ENCODE assay signal across 9 cellular contexts in the genomic region with DNA sequence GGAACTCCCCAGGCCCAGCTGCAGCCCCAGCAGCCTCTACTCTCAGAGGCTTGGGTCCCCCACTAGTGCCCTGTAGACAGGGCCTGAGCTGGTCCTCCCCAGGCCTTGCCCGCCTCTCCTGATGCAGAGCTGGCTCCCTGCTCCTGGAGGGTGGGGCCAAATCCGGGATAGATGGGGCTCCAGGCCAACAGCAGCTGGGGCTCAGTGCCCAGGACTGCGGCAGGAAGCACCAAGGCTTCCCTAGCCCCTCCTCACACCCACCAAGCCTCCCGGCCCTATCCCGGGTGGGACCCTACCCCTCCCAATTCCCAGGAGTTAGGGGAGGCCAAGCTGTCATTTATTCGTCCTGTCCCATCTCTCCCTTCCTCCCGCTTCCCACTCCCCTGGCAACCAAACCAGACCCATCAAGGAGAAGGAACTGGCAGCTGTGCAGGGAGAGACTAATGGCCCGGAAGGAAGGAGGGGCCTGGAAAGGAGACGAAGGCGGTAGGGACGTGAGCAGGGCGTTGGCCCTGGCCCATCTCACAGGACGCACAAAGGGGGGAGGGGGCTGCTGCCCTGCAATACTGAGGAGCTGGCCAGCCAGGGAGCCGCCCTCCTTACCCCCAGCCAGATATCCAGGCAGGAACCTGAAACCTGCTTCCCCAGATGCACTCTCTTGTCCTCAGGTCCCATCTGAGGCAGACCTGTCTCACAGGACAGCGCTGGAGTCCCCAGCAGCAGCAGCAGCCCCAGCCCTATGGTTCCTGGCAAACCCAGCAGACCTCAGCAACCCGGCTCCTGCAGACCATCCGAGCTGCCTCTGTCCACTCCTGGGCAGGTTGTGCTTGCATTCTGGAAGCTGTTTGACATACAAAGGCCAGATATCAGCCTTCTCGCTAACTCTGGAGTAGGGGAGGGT. TPM values are rescaled to one million over a fixed set of nuclear protein-coding genes. Genes with fewer than 3 reads are reported as not detected.
A peak's percentile ranks its signal among the peaks of the same experiment; 100 is the strongest.
DNase-seq lines count a peak whose midpoint lies in the region; ATAC-seq and TF ChIP-seq lines count a peak whose summit lies in the region.
"Had no signal": no experiment of that assay in that cellular context is flagged by ENCODE, and none has a peak within 500 bp of the region (broad histone marks: within the 10 kb centered on the region; RNA-seq: fewer than 3 reads in every experiment).

No MANE protein-coding gene starts in this region.

- peaks cover 25% of the 10 kb centered on the region for H3K4me1 ChIP-seq in GM23338 (ENCODE audit: insufficient read depth)
- H3K4me1 ChIP-seq in gastroesophageal sphincter: peaks cover 0 to 45% (median 23%) of the 10 kb centered on the region in 3 donors
- H3K4me1 ChIP-seq in ovary (ENCODE audit: insufficient read depth): peaks cover 8% of the 10 kb centered on the region

- H3K27ac Mint-ChIP-seq in GM23338 (no peak overlapping the region), immature natural killer cell (no peak overlapping the region)

- H2AFZ ChIP-seq in GM23338: peak overlapping the region; percentile 74

- intact Hi-C loops in ovary (cut with DNase I): loop anchor here in 2 of 4 donors (10.0 kb wide), 1 partner anchor 221 kb away; no protein-coding TSS in a partner anchor

- H3K9me3 Mint-ChIP-seq in GM23338 (no peaks in the 10 kb centered on the region), immature natural killer cell (no peaks in the 10 kb centered on the region)

- H3K36me3 Mint-ChIP-seq in GM23338 (ENCODE audit: low read depth): no peaks in the 10 kb centered on the region
- no peaks in the 10 kb centered on the region for H3K36me3 Mint-ChIP-seq in immature natural killer cell

- TF ChIP-seq EP300 in gastroesophageal sphincter (IDR thresholded peaks at IDR 0.05): no peak
- TF ChIP-seq EP300 in ovary (IDR thresholded peaks at IDR 0.05): no peak

- TF ChIP-seq POLR2A in gastroesophageal sphincter (IDR thresholded peaks at IDR 0.05) (no peak), ovary (IDR thresholded peaks at IDR 0.05) (no peak)

- H3K27me3 ChIP-seq in GM23338 (ENCODE audit: insufficient read depth) (peaks cover 98% of the 10 kb centered on the region), gastroesophageal sphincter (peaks cover 54% of the 10 kb centered on the region), ovary (peaks cover 5% of the 10 kb centered on the region)

- peaks cover 9% of the 10 kb centered on the region; the same call in 1 of the 2 replicates for H3F3A ChIP-seq in GM23338 (replicated peaks; ENCODE audit: low read depth)

- H3K4me3 Mint-ChIP-seq in GM23338 (peak overlapping the region; percentile 57), immature natural killer cell (no peak overlapping the region)

- H3K9me3 ChIP-seq in gastroesophageal sphincter (no peaks in the 10 kb centered on the region), ovary (no peaks in the 10 kb centered on the region)

- H3K27me3 Mint-ChIP-seq in GM23338 (ENCODE audit: insufficient read depth, low read depth, poor library complexity) (peaks cover 85% of the 10 kb centered on the region), immature natural killer cell (ENCODE audit: low read depth in 3 of 3) (peaks cover 6 to 16% (median 12%) of the 10 kb centered on the region in 3 donors)

- WGBS in gastroesophageal sphincter (ENCODE audit: low coverage in 1 of 2), 2 donors: 29 to 41% methylated on average over 5 to 8 of the region's 18 CpGs
- 19 to 27% (median 20%) methylated on average over 18 of the region's 18 CpGs for WGBS in ovary, 3 donors

- no peaks in the 10 kb centered on the region for H3K79me2 ChIP-seq in GM23338 (replicated peaks; ENCODE audit: insufficient read depth)

- DNase-seq in GM23338 (ENCODE audit: low spot score) (peak; percentile 72), NCI-H510A (lab: John Stamatoyannopoulos, UW) (peak; percentile 18), ovary (peak in 4 of 5 donors; percentile 33 to 71 (median 44)), immature natural killer cell (no peak), HEK293T (ENCODE audit: extremely low spot score) (no peak), DMS53 treated with DMSO at 0.1 percent for 48 hours (lab: John Stamatoyannopoulos, UW; ENCODE audit: unreplicated experiment) (no peak), AG08395 (ENCODE audit: low spot score) (no peak)

- CTCF ChIA-PET in HEK293T (lab: Yijun Ruan, JAX): interaction anchor here (0.8 to 3.0 kb wide), 11 partner anchors 9 to 220 kb away, joined by 3 to 12 read pairs (median 4); partner anchors contain the start of genes C1QL4 and DNAJC22

- POLR2A ChIA-PET in HEK293T (lab: Yijun Ruan, JAX): interaction anchor here (0.9 to 2.9 kb wide), 7 partner anchors 29 to 163 kb away, joined by 3 to 15 read pairs (median 6); partner anchors contain the start of genes DNAJC22, SPATS2, TROAP and TUBA1B

- H3K4me1 Mint-ChIP-seq in GM23338 (peaks cover 19% of the 10 kb centered on the region; the same call in 2 of the 3 replicates), immature natural killer cell (peaks cover 0 to 7% of the 10 kb centered on the region in 2 donors)

- no peaks in the 10 kb centered on the region for H3K36me3 ChIP-seq in GM23338 (ENCODE audit: insufficient read depth)
- H3K36me3 ChIP-seq in gastroesophageal sphincter: no peaks in the 10 kb centered on the region
- no peaks in the 10 kb centered on the region for H3K36me3 ChIP-seq in ovary

- TF ChIP-seq CTCF in GM23338 (conservative IDR thresholded peaks at IDR 0.05; ENCODE audit: low read depth in 2 of 2) (no peak), gastroesophageal sphincter (IDR thresholded peaks at IDR 0.05) (no peak), ovary (IDR thresholded peaks at IDR 0.05) (no peak)

- peak overlapping the region; percentile 69 for H3K4me2 ChIP-seq in GM23338

- no peaks in the 10 kb centered on the region for H3K9me2 ChIP-seq in GM23338 (ENCODE audit: insufficient read depth)

- H4K20me1 ChIP-seq in GM23338 (replicated peaks; ENCODE audit: insufficient read depth): no peaks in the 10 kb centered on the region

- no peak overlapping the region for H3K27ac ChIP-seq in GM23338 (ENCODE audit: low read depth)
- H3K27ac ChIP-seq in gastroesophageal sphincter: peak overlapping the region in 2 of 4 donors; percentile 14 to 28
- no peak overlapping the region for H3K27ac ChIP-seq in ovary

- H3K4me3 ChIP-seq in GM23338 (peak overlapping the region; percentile 48), gastroesophageal sphincter (peak overlapping the region in 1 of 2 donors; percentile 20), ovary (no peak overlapping the region)

- ATAC-seq in GM23338 (peak; percentile 9), gastroesophageal sphincter (peak; percentile 49)

TF ChIP-seq in GM23338, 12 proteins besides CTCF, POLR2A, EP300 and RAD21:
- no peak for TF ChIP-seq NANOG (IDR thresholded peaks at IDR 0.05; ENCODE audit: borderline replicate concordance)
- TF ChIP-seq EZH2 (IDR thresholded peaks at IDR 0.05; ENCODE audit: low read depth, unreplicated experiment): peak; percentile 74
- TF ChIP-seq STAT1 (IDR thresholded peaks at IDR 0.05; ENCODE audit: unreplicated experiment): no peak
TF ChIP-seq in GM23338: peak in this region for 1.

TF ChIP-seq in HEK293T, 16 proteins besides CTCF, POLR2A, EP300 and RAD21 (continues in another document):
- no peak for TF ChIP-seq L3MBTL2 (conservative IDR thresholded peaks at IDR 0.05)
- TF ChIP-seq CTBP1 (IDR thresholded peaks at IDR 0.05; ENCODE audit: borderline replicate concordance): no peak
- TF ChIP-seq FOXM1 (IDR thresholded peaks at IDR 0.05; ENCODE audit: borderline replicate concordance): no peak
- TF ChIP-seq SUZ12 (IDR thresholded peaks at IDR 0.05): no peak
- TF ChIP-seq HDGF (IDR thresholded peaks at IDR 0.05; ENCODE audit: borderline replicate concordance): no peak
- TF ChIP-seq LEF1 (IDR thresholded peaks at IDR 0.05; ENCODE audit: borderline replicate concordance): no peak
- no peak for TF ChIP-seq FOXK2 (IDR thresholded peaks at IDR 0.05)
- TF ChIP-seq TARDBP (IDR thresholded peaks at IDR 0.05): no peak
- no peak for TF ChIP-seq ARNT (IDR thresholded peaks at IDR 0.05)
- TF ChIP-seq ELF4 (IDR thresholded peaks at IDR 0.05): no peak
- TF ChIP-seq SP1 (IDR thresholded peaks at IDR 0.05): no peak
- TF ChIP-seq FOXA1 (IDR thresholded peaks at IDR 0.05): no peak
- no peak for TF ChIP-seq BHLHE40 (IDR thresholded peaks at IDR 0.05; ENCODE audit: borderline replicate concordance)

RNA-seq across cellular contexts. Expression of gene PRPH, which starts 1.6 kb away (rescaled TPM):
- 0.24 and 0.62 TPM in 2 replicates for total RNA-seq in GM23338 (2014; rRNA removed; shearing (Covaris generic))
- polyA plus RNA-seq in GM23338 (2016; fragmentation: Nextera tagmentation; extraction: Ambion mirVana) (0.36 and 0.43 TPM in 2 replicates), ovary (1 to 10 TPM in 1 of 2 donors, under 1 TPM in 1; 0.33 to 1.4 TPM), immature natural killer cell (not detected)
- total RNA-seq in gastroesophageal sphincter (10 to 100 TPM in 1 of 4 donors, 1 to 10 TPM in 3; 3.0 to 16.2 (median 5.8) TPM), ovary (1 to 10 TPM in 2 of 7 donors, under 1 TPM in 5; 0.15 to 1.8 (median 0.34) TPM)
- total RNA-seq: activated CD8-positive, alpha-beta memory T cell treated with anti-CD3 and anti-CD28 coated beads for 36 hours had no signal

RNA-seq across cellular contexts. Expression of gene TUBA1C, which starts 28.4 kb away (rescaled TPM):
- 608 and 728 TPM in 2 replicates for total RNA-seq in GM23338 (2014; rRNA removed; shearing (Covaris generic))
- 187 and 191 TPM in 2 replicates for polyA plus RNA-seq in GM23338 (2016; fragmentation: Nextera tagmentation; extraction: Ambion mirVana)
- 100 to 1,000 TPM; 122 to 210 (median 131) TPM for total RNA-seq in gastroesophageal sphincter
- 100 to 1,000 TPM in 4 of 7 donors, 10 to 100 TPM in 3; 51.9 to 122 (median 101) TPM for total RNA-seq in ovary
- 100 to 1,000 TPM in 1 of 2 donors, 10 to 100 TPM in 1; 81.0 to 179 TPM for polyA plus RNA-seq in ovary
- 10 to 100 TPM; 27.8 to 45.8 (median 42.1) TPM for polyA plus RNA-seq in immature natural killer cell

RNA-seq across cellular contexts. Expression of gene TROAP, which starts 29.7 kb away (rescaled TPM):
- total RNA-seq in GM23338 (2014; rRNA removed; shearing (Covaris generic)): 27.6 and 46.4 TPM in 2 replicates
- polyA plus RNA-seq in GM23338 (2016; fragmentation: Nextera tagmentation; extraction: Ambion mirVana): 44.7 and 47.5 TPM in 2 replicates
- under 1 TPM in 1 of 4 donors, not detected in 3; 0.22 TPM for total RNA-seq in gastroesophageal sphincter
- 1 to 10 TPM in 3 of 7 donors, under 1 TPM in 3, not detected in 1; 0.36 to 1.6 (median 0.89) TPM for total RNA-seq in ovary
- polyA plus RNA-seq in ovary: under 1 TPM; 0.40 to 0.92 TPM
- 1 to 10 TPM; 1.9 to 4.1 (median 2.6) TPM for polyA plus RNA-seq in immature natural killer cell

RNA-seq across cellular contexts. Expression of gene C1QL4, which starts 43.7 kb away (rescaled TPM):
- 0.12 TPM in 1 of 2 replicates, not detected in the other for total RNA-seq in GM23338 (2014; rRNA removed; shearing (Covaris generic))
- polyA plus RNA-seq in GM23338 (2016; fragmentation: Nextera tagmentation; extraction: Ambion mirVana): not detected in 2 replicates
- not detected for total RNA-seq in gastroesophageal sphincter
- not detected for total RNA-seq in ovary
- polyA plus RNA-seq in ovary: not detected
- not detected for polyA plus RNA-seq in immature natural killer cell
- total RNA-seq: activated CD8-positive, alpha-beta memory T cell treated with anti-CD3 and anti-CD28 coated beads for 36 hours had no signal

RNA-seq across cellular contexts. Expression of gene DNAJC22, which starts 53.4 kb away (rescaled TPM):
- 0.10 TPM in 1 of 2 replicates, not detected in the other for total RNA-seq in GM23338 (2014; rRNA removed; shearing (Covaris generic))
- polyA plus RNA-seq in GM23338 (2016; fragmentation: Nextera tagmentation; extraction: Ambion mirVana) (not detected in 2 replicates), ovary (under 1 TPM; 0.30 to 0.58 TPM), immature natural killer cell (not detected)
- total RNA-seq in gastroesophageal sphincter (under 1 TPM in 2 of 4 donors, not detected in 2; 0.08 to 0.40 TPM), ovary (1 to 10 TPM in 1 of 7 donors, under 1 TPM in 4, not detected in 2; 0.37 to 3.4 (median 0.47) TPM)
- total RNA-seq: activated CD8-positive, alpha-beta memory T cell treated with anti-CD3 and anti-CD28 coated beads for 36 hours had no signal

Comparison
In these comparisons a context has a peak if more than half of its experiments do, and no peak if none do; other contexts are left out.
1. DNase-seq: peak in GM23338 (single experiment), NCI-H510A (single experiment) and ovary (4 of 5); none in immature natural killer cell (0 of 3), HEK293T (single experiment), DMS53 treated with DMSO at 0.1 percent for 48 hours (single experiment) and AG08395 (single experiment).
2. RNA of gene TROAP, which starts 29.7 kb away (total RNA-seq): 27.6 to 46.4 TPM in GM23338; 0.36 to 1.6 TPM in ovary and 0.22 TPM in gastroesophageal sphincter; every median in the first group is over 10 times any median in the second.